In the genomic region with DNA sequence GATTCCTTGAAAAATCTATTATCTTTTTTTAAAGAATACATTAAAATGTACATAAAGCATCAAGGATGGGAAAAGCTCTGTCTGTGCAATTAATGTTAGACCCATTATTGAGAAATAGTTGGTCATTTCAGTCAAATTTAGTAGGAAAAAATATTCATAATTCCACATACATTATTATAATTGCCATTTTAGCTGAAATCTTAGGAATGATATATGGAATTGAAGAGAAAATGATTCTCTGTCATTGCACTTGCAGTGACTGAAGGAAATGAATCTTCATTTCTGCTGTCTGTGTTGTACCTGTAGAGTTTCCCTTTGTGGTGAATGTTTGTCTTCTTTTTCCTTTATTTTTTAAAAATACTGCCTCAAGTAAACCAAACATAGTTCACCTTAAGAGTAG, we compare ENCODE assay signal across 8 cellular contexts.
"Had no signal": no experiment of that assay in that cellular context is flagged by ENCODE, and none has a peak within 500 bp of the region (broad histone marks: within the 10 kb centered on the region; RNA-seq: fewer than 3 reads in every experiment).

No MANE protein-coding gene starts in this region.

- H3K4me3 ChIP-seq: K562 had no signal

- H3K9ac ChIP-seq: KMS-11 had no signal

- DNase-seq: IMR-90, KBM-7, KG1 had no signal

- H3K4me2 ChIP-seq: KMS-11 had no signal

- H3K27ac ChIP-seq: HL-60, KMS-11 had no signal

- FAIRE-seq: HepG2, HTR-8/SVneo, K562 had no signal

- ATAC-seq: HepG2, K562 had no signal
